Comparison of ENCODE assay signal across 1 cellular context in genomic region chr14:101973356-101973755, GRCh38.
TF ChIP-seq lines count a peak whose summit lies in the region.

No MANE protein-coding gene starts in this region.

TF ChIP-seq in SK-N-SH treated with all-trans-retinoic acid at 6 μM for 48 hours, 23 proteins besides CTCF, POLR2A, EP300 and RAD21 (continued from another document):
- TF ChIP-seq ZNF70 (CRISPR knock-in tag; IDR thresholded peaks at IDR 0.05) (no peak), RARB (CRISPR knock-in tag; IDR thresholded peaks at IDR 0.05) (no peak), ZNF8 (CRISPR knock-in tag; IDR thresholded peaks at IDR 0.05) (no peak), ESRRG (CRISPR knock-in tag; IDR thresholded peaks at IDR 0.05) (no peak), ZFP3 (CRISPR knock-in tag; IDR thresholded peaks at IDR 0.05) (no peak), CSRNP3 (CRISPR knock-in tag; IDR thresholded peaks at IDR 0.05) (no peak), ISL1 (CRISPR knock-in tag; IDR thresholded peaks at IDR 0.05) (no peak)
